In the genomic region with DNA sequence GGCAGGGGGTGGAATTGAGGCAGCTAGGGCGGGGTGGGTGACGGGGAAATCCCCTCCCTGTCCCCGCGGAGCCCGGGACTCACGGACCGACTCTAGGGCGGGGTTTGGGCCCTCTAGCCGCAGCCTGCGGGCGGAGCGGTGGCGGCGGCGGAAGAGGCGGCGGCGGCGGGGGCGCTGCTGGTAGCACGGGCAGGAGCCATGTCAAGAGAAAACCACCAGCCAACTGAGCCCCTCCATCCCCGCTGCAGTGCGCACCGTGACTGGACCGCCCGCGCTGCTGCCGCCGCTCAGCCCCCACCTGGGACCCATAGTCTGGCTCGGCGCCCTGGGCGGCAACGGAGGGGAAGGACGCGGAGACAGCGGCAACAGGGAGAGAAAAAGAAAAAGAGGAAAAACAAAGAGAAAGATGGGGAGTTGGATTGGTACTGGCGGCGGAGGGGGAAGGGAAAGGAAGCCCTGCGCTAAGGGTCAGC, we compare ENCODE assay signal across 1 cellular context.
TF ChIP-seq lines count a peak whose summit lies in the region.

No MANE protein-coding gene starts in this region.

TF ChIP-seq in K562, 482 proteins besides CTCF, POLR2A, EP300 and RAD21 (continued from another document and continues in another):
- TF ChIP-seq MYBL2 (IDR thresholded peaks at IDR 0.05; ENCODE audit: low read depth) = no peak
- no peak for TF ChIP-seq MYBL2 (CRISPR knock-in tag; IDR thresholded peaks at IDR 0.05; ENCODE audit: borderline replicate concordance)
- TF ChIP-seq MGA (IDR thresholded peaks at IDR 0.05) = no peak
- no peak for TF ChIP-seq ARID3A (IDR thresholded peaks at IDR 0.05; ENCODE audit: borderline replicate concordance, low read depth, low read length)
- TF ChIP-seq SIN3A (IDR thresholded peaks at IDR 0.05; ENCODE audit: borderline replicate concordance in 2 of 2, control insufficient read depth in 1 of 2, low read depth in 2 of 2, low read length in 2 of 2) = no peak
- TF ChIP-seq HSF4 (CRISPR knock-in tag; IDR thresholded peaks at IDR 0.05; ENCODE audit: borderline replicate concordance) = no peak
- TF ChIP-seq ILF3 (IDR thresholded peaks at IDR 0.05; ENCODE audit: borderline replicate concordance) = no peak
- peak; percentile 81 for TF ChIP-seq U2AF1 (optimal IDR thresholded peaks at IDR 0.05; ENCODE audit: low read depth, low read length)
- no peak for TF ChIP-seq RCOR1 (IDR thresholded peaks at IDR 0.05; ENCODE audit: borderline replicate concordance in 1 of 2, low read depth in 2 of 2, low read length in 2 of 2)
- TF ChIP-seq PTBP1 (IDR thresholded peaks at IDR 0.05; ENCODE audit: low read depth, low read length) = peak; percentile 62; the same call in 1 of the 2 replicates
- no peak for TF ChIP-seq EP400 (IDR thresholded peaks at IDR 0.05)
- TF ChIP-seq TCF15 (CRISPR knock-in tag; IDR thresholded peaks at IDR 0.05) = no peak
- TF ChIP-seq HMG20B (CRISPR knock-in tag; IDR thresholded peaks at IDR 0.05) = no peak
- TF ChIP-seq ZNF407 (IDR thresholded peaks at IDR 0.05; ENCODE audit: low read depth) = no peak
- no peak for TF ChIP-seq MCM2 (IDR thresholded peaks at IDR 0.05; ENCODE audit: low read depth)
- TF ChIP-seq EZH2 (IDR thresholded peaks at IDR 0.05; ENCODE audit: borderline replicate concordance, low read depth, low read length) = no peak
- peak; percentile 100 for TF ChIP-seq CHD1 (IDR thresholded peaks at IDR 0.05; ENCODE audit: low read length)
- TF ChIP-seq PHF8 (IDR thresholded peaks at IDR 0.05; ENCODE audit: borderline replicate concordance, low read length) = no peak
- TF ChIP-seq PHF21A (IDR thresholded peaks at IDR 0.05; ENCODE audit: borderline replicate concordance, low read depth) = no peak
- peak; percentile 51 for TF ChIP-seq BRD9 (IDR thresholded peaks at IDR 0.05; ENCODE audit: low read depth, partially characterized antibody)
- no peak for TF ChIP-seq TEAD4 (IDR thresholded peaks at IDR 0.05; ENCODE audit: low read length)
- no peak for TF ChIP-seq TEAD4 (CRISPR knock-in tag; IDR thresholded peaks at IDR 0.05; ENCODE audit: borderline replicate concordance)
- no peak for TF ChIP-seq CBFA2T3 (IDR thresholded peaks at IDR 0.05)
- no peak for TF ChIP-seq ELF1 (tag; IDR thresholded peaks at IDR 0.05)
- no peak for TF ChIP-seq MYNN (IDR thresholded peaks at IDR 0.05)
- no peak for TF ChIP-seq MYNN (CRISPR knock-in tag; IDR thresholded peaks at IDR 0.05)
- no peak for TF ChIP-seq SAFB (IDR thresholded peaks at IDR 0.05; ENCODE audit: borderline replicate concordance, low read depth, low read length)
- no peak for TF ChIP-seq MEF2D (tag; conservative IDR thresholded peaks at IDR 0.05; ENCODE audit: low read depth)
- no peak for TF ChIP-seq ZNF445 (CRISPR knock-in tag; IDR thresholded peaks at IDR 0.05; ENCODE audit: low read depth)
- TF ChIP-seq RFX1 (IDR thresholded peaks at IDR 0.05) = no peak
